ENCODE assay signal across 8 cellular contexts in the genomic region with DNA sequence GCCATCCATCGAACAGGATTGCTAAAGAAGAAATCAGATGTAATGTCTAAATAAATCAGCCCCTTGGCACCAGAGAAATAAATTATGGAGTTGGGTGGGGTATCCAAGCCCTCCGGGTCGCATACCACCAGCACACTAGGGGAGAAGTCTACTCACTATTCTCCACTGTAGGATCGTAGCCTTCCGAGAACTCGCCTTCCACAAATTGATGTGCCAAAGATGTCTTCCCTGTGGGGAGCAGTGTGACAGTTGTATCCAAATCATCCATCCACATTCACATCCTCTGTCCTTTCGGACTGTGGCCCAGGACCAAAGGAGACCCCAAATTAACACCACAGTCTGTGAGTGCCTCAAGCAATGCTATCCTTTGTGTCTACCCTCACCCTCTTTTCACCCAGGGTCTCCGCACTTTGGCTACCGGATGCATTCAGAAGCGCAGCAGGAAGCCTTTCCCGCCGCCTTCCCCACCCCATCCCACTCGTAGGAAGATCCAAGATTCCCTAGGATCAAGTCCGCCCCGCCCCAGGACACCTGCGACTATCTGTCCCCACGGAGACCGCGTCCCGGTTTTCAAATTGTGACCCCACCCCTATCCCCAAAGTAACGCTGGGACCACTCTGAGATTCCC. TPM values are rescaled to one million over a fixed set of nuclear protein-coding genes. Genes with fewer than 3 reads are reported as not detected.
DNase-seq lines count a peak whose midpoint lies in the region; ATAC-seq and TF ChIP-seq lines count a peak whose summit lies in the region.

No MANE protein-coding gene starts in this region.

- H3K27ac ChIP-seq in GM23248 (peak overlapping the region; percentile 64; the same call in 1 of the 2 replicates), SJCRH30 (peak overlapping the region; percentile 44), skeletal muscle tissue (ENCODE audit: low read depth, low read length) (peak overlapping the region; percentile 73)

- no peak for ATAC-seq in GM21576 (IDR thresholded peaks at IDR 0.05; ENCODE audit: unreplicated experiment)
- no peak for ATAC-seq in HG02678 (IDR thresholded peaks at IDR 0.05; ENCODE audit: unreplicated experiment)
- no peak for ATAC-seq in HG02840 (IDR thresholded peaks at IDR 0.05; ENCODE audit: low FRiP score, unreplicated experiment)
- ATAC-seq in GM19324 (IDR thresholded peaks at IDR 0.05; ENCODE audit: low FRiP score, unreplicated experiment), result no peak

- no peaks in the 10 kb centered on the region for H3K79me2 ChIP-seq in GM23248 (ENCODE audit: insufficient read depth)

- H3K4me1 ChIP-seq in GM23248 (ENCODE audit: insufficient read depth) (no peaks in the 10 kb centered on the region), SJCRH30 (peaks cover 4% of the 10 kb centered on the region; the same call in 1 of the 2 replicates), skeletal muscle tissue (ENCODE audit: control insufficient read depth in 3 of 3, insufficient read depth in 3 of 3, low read length in 3 of 3) (peaks cover 12 to 18% (median 17%) of the 10 kb centered on the region in 3 donors)

- H3K27me3 ChIP-seq in GM23248 (replicated peaks; ENCODE audit: insufficient read depth), result no peaks in the 10 kb centered on the region
- no peaks in the 10 kb centered on the region for H3K27me3 ChIP-seq in SJCRH30
- no peaks in the 10 kb centered on the region for H3K27me3 ChIP-seq in skeletal muscle tissue (ENCODE audit: control insufficient read depth in 3 of 3, insufficient read depth in 3 of 3, low read length in 3 of 3)

- no peaks in the 10 kb centered on the region for H3K36me3 ChIP-seq in GM23248 (ENCODE audit: low read depth)
- H3K36me3 ChIP-seq in SJCRH30, result no peaks in the 10 kb centered on the region
- no peaks in the 10 kb centered on the region for H3K36me3 ChIP-seq in skeletal muscle tissue (ENCODE audit: control insufficient read depth in 3 of 3, insufficient read depth in 3 of 3, low read length in 3 of 3)

- no peaks in the 10 kb centered on the region for H3K9me3 ChIP-seq in GM23248 (ENCODE audit: low read depth)
- H3K9me3 ChIP-seq in SJCRH30 (replicated peaks), result no peaks in the 10 kb centered on the region
- no peaks in the 10 kb centered on the region for H3K9me3 ChIP-seq in skeletal muscle tissue (ENCODE audit: control insufficient read depth in 3 of 3, low read length in 3 of 3)

- in situ Hi-C loops in GM23248 (cut with MboI), result no loop called here

- DNase-seq in GM23248, result no peak
- DNase-seq in SJCRH30, result peak; percentile 54 to 58
- DNase-seq in fibroblast of villous mesenchyme (ENCODE audit: low read depth), result no peak

- WGBS in GM23248 (ENCODE audit: low coverage in 1 of 2, low lambda C conversion rate in 2 of 2, missing lambda C conversion rate in 2 of 2), 2 experiments, result 15 to 17% methylated on average over 21 of the region's 21 CpGs

- H3K9ac ChIP-seq in GM23248 (peak overlapping the region; percentile 81), skeletal muscle tissue (ENCODE audit: low read depth in 1 of 3, low read length in 3 of 3) (peak overlapping the region; percentile 80 to 87 (median 85))

- peak overlapping the region; percentile 86 for H3K4me2 ChIP-seq in GM23248 (ENCODE audit: unreplicated experiment)

- no peaks in the 10 kb centered on the region for H4K20me1 ChIP-seq in GM23248 (ENCODE audit: insufficient read depth)

- peak overlapping the region; percentile 85 for H3K4me3 ChIP-seq in GM23248
- peak overlapping the region; percentile 70 for H3K4me3 ChIP-seq in SJCRH30
- peak overlapping the region; percentile 92 for H3K4me3 ChIP-seq in fibroblast of villous mesenchyme (ENCODE audit: low read depth, low read length)
- H3K4me3 ChIP-seq in skeletal muscle tissue (ENCODE audit: low read length in 3 of 3), result peak overlapping the region; percentile 82 to 94 (median 88)

- no peaks in the 10 kb centered on the region for H3F3A ChIP-seq in GM23248 (ENCODE audit: insufficient read depth)

- peak overlapping the region; percentile 96 for H2AFZ ChIP-seq in GM23248

- no peaks in the 10 kb centered on the region for H3K9me2 ChIP-seq in GM23248 (ENCODE audit: insufficient read depth)

- TF ChIP-seq CTCF in fibroblast of villous mesenchyme (IDR thresholded peaks at IDR 0.05; ENCODE audit: insufficient read depth, low read depth, low read length), result no peak

RNA-seq across cellular contexts. Expression of a gene that starts 0.8 kb away (rescaled TPM):
- total RNA-seq in GM23248 (2014; rRNA removed; shearing (Covaris generic)), result 0.86 and 1.1 TPM in 2 replicates
- polyA plus RNA-seq in GM23248 (2016; fragmentation: Nextera tagmentation; extraction: Ambion mirVana), result 0.63 and 0.65 TPM in 2 replicates
- 8.8 and 9.0 TPM in 2 replicates for total RNA-seq in SJCRH30 (2014; rRNA removed; shearing (Covaris generic))
- 0.64 and 0.86 TPM in 2 replicates for total RNA-seq in fibroblast of villous mesenchyme
- 0.52 TPM for total RNA-seq in skeletal muscle tissue

RNA-seq across cellular contexts. Expression of a gene that starts 8.4 kb away (rescaled TPM):
- 8.2 and 12.8 TPM in 2 replicates for total RNA-seq in GM23248 (2014; rRNA removed; shearing (Covaris generic))
- polyA plus RNA-seq in GM23248 (2016; fragmentation: Nextera tagmentation; extraction: Ambion mirVana), result 8.6 and 10.3 TPM in 2 replicates
- 30.1 and 31.2 TPM in 2 replicates for total RNA-seq in SJCRH30 (2014; rRNA removed; shearing (Covaris generic))
- total RNA-seq in fibroblast of villous mesenchyme, result 32.2 and 37.1 TPM in 2 replicates
- total RNA-seq in skeletal muscle tissue, result 26.1 TPM

RNA-seq across cellular contexts. Expression of a gene that starts 25.6 kb away (rescaled TPM):
- total RNA-seq in GM23248 (2014; rRNA removed; shearing (Covaris generic)), result not detected in 2 replicates
- polyA plus RNA-seq in GM23248 (2016; fragmentation: Nextera tagmentation; extraction: Ambion mirVana), result not detected in 2 replicates
- 0.04 and 0.13 TPM in 2 replicates for total RNA-seq in SJCRH30 (2014; rRNA removed; shearing (Covaris generic))
- total RNA-seq in fibroblast of villous mesenchyme (not detected in 2 replicates), skeletal muscle tissue (1.6 TPM)

RNA-seq across cellular contexts. Expression of a gene that starts 41.7 kb away (rescaled TPM):
- 22.0 and 62.9 TPM in 2 replicates for total RNA-seq in GM23248 (2014; rRNA removed; shearing (Covaris generic))
- polyA plus RNA-seq in GM23248 (2016; fragmentation: Nextera tagmentation; extraction: Ambion mirVana), result 28.2 and 31.6 TPM in 2 replicates
- total RNA-seq in SJCRH30 (2014; rRNA removed; shearing (Covaris generic)), result 17.8 and 28.9 TPM in 2 replicates
- total RNA-seq in fibroblast of villous mesenchyme (47.9 and 71.2 TPM in 2 replicates), skeletal muscle tissue (21.4 TPM)

RNA-seq across cellular contexts. Expression of a gene that starts 50.4 kb away (rescaled TPM):
- 86.1 and 91.3 TPM in 2 replicates for total RNA-seq in GM23248 (2014; rRNA removed; shearing (Covaris generic))
- polyA plus RNA-seq in GM23248 (2016; fragmentation: Nextera tagmentation; extraction: Ambion mirVana), result 62.5 and 66.8 TPM in 2 replicates
- total RNA-seq in SJCRH30 (2014; rRNA removed; shearing (Covaris generic)), result 37.1 and 43.0 TPM in 2 replicates
- total RNA-seq in fibroblast of villous mesenchyme (61.2 and 62.2 TPM in 2 replicates), skeletal muscle tissue (41.8 TPM)

Comparison
In these comparisons a context has a peak if more than half of its experiments do, and no peak if none do; other contexts are left out.
1. DNase-seq: peak in SJCRH30 (2 of 2); none in GM23248 (single experiment) and fibroblast of villous mesenchyme (single experiment).
2. Peak in every context shown above with its lines, with median percentiles within 50 percentile points of each other: H3K27ac ChIP-seq and H3K4me3 ChIP-seq.